ENCODE assay signal across 26 cellular contexts in genomic region chr10:86230538-86231180, GRCh38.
"Had no signal": no experiment of that assay in that cellular context is flagged by ENCODE, and none has a peak within 500 bp of the region (broad histone marks: within the 10 kb centered on the region; RNA-seq: fewer than 3 reads in every experiment).

No MANE protein-coding gene starts in this region.

- H3K27ac ChIP-seq: left ventricle myocardium inferior, parathyroid adenoma, psoas muscle, right lobe of liver, stomach, testis, thyroid gland, transverse colon, upper lobe of left lung, vagina had no signal

- H2AFZ ChIP-seq: parathyroid adenoma had no signal

- H3K36me3 ChIP-seq: left ventricle myocardium inferior, right lobe of liver, stomach, thyroid gland, transverse colon, upper lobe of left lung, vagina had no signal

- FAIRE-seq: islet of Langerhans had no signal

- H3K4me3 Mint-ChIP-seq: immature natural killer cell; memory B cell; naive thymus-derived CD4-positive, alpha-beta T cell; natural killer cell treated with Interleukin-12 subunit alpha and Interleukin-12 subunit beta and Interleukin-15 and Interleukin-18, amount 100 ng/mL, for 72 hours; stimulated activated memory B cell treated with anti-CD40 and anti-IgM and Interleukin-4, amounts not matched to agents 10 μg/mL and 1 μg/mL and 100 μg/mL, for 72 hours had no signal

- H3K9me3 Mint-ChIP-seq: immature natural killer cell; natural killer cell treated with Interleukin-12 subunit alpha and Interleukin-12 subunit beta and Interleukin-15 and Interleukin-18, amount 100 ng/mL, for 72 hours had no signal

- H3K9me3 ChIP-seq: left ventricle myocardium inferior, mucosa of descending colon, psoas muscle, right lobe of liver, stomach, testis, thyroid gland, transverse colon, upper lobe of left lung, vagina had no signal

- H3K4me3 ChIP-seq: left ventricle myocardium inferior, mucosa of descending colon, psoas muscle, right lobe of liver, smooth muscle cell, stomach, testis, thyroid gland, transverse colon, upper lobe of left lung, vagina had no signal

- H3K79me2 ChIP-seq: parathyroid adenoma had no signal

- H3K36me3 Mint-ChIP-seq: immature natural killer cell; memory B cell; naive thymus-derived CD4-positive, alpha-beta T cell; natural killer cell treated with Interleukin-12 subunit alpha and Interleukin-12 subunit beta and Interleukin-15 and Interleukin-18, amount 100 ng/mL, for 72 hours; stimulated activated memory B cell treated with anti-CD40 and anti-IgM and Interleukin-4, amounts not matched to agents 10 μg/mL and 1 μg/mL and 100 μg/mL, for 72 hours had no signal

- ATAC-seq: mucosa of descending colon; naive thymus-derived CD4-positive, alpha-beta T cell; psoas muscle; stimulated activated memory B cell treated with anti-CD40 and anti-IgM and Interleukin-4, amounts not matched to agents 10 μg/mL and 1 μg/mL and 100 μg/mL, for 72 hours had no signal

- H3K4me2 ChIP-seq: smooth muscle cell had no signal

- DNase-seq: hypothalamus; immature natural killer cell; left ventricle myocardium inferior; midbrain; naive thymus-derived CD4-positive, alpha-beta T cell; nucleus accumbens; stimulated activated CD4-positive, alpha-beta T cell treated with anti-CD3 and anti-CD28 coated beads, Interleukin-1b, Interleukin-23, amount 100 ng/mL, for 48 hours; stimulated activated CD4-positive, alpha-beta T cell treated with anti-CD3 and anti-CD28 coated beads, Interleukin-2, amount 100 ng/mL, for 48 hours; stimulated activated CD4-positive, alpha-beta T cell treated with anti-CD3 and anti-CD28 coated beads, Interleukin-4, amount 100 ng/mL, for 4 hours; stimulated activated CD8-positive, alpha-beta memory T cell treated with anti-CD3 and anti-CD28 coated beads, Interleukin-4, amount 100 ng/mL, for 48 hours; stimulated activated naive CD4-positive, alpha-beta T cell treated with Interleukin-2 at 50 U/mL for 16 hours; stomach; testis; thyroid gland; transverse colon; upper lobe of left lung had no signal

- H3K4me1 ChIP-seq: left ventricle myocardium inferior, parathyroid adenoma, psoas muscle, right lobe of liver, testis, transverse colon, vagina had no signal

- H3K27ac Mint-ChIP-seq: immature natural killer cell; memory B cell; naive thymus-derived CD4-positive, alpha-beta T cell; natural killer cell treated with Interleukin-12 subunit alpha and Interleukin-12 subunit beta and Interleukin-15 and Interleukin-18, amount 100 ng/mL, for 72 hours; stimulated activated memory B cell treated with anti-CD40 and anti-IgM and Interleukin-4, amounts not matched to agents 10 μg/mL and 1 μg/mL and 100 μg/mL, for 72 hours had no signal

- H3K9ac ChIP-seq: parathyroid adenoma had no signal

- H3K4me1 Mint-ChIP-seq: immature natural killer cell; stimulated activated memory B cell treated with anti-CD40 and anti-IgM and Interleukin-4, amounts not matched to agents 10 μg/mL and 1 μg/mL and 100 μg/mL, for 72 hours had no signal

- H3K27me3 ChIP-seq: right lobe of liver, testis, thyroid gland, transverse colon, upper lobe of left lung, vagina had no signal
